Comparison of ENCODE assay signal across 9 cellular contexts in the genomic region with DNA sequence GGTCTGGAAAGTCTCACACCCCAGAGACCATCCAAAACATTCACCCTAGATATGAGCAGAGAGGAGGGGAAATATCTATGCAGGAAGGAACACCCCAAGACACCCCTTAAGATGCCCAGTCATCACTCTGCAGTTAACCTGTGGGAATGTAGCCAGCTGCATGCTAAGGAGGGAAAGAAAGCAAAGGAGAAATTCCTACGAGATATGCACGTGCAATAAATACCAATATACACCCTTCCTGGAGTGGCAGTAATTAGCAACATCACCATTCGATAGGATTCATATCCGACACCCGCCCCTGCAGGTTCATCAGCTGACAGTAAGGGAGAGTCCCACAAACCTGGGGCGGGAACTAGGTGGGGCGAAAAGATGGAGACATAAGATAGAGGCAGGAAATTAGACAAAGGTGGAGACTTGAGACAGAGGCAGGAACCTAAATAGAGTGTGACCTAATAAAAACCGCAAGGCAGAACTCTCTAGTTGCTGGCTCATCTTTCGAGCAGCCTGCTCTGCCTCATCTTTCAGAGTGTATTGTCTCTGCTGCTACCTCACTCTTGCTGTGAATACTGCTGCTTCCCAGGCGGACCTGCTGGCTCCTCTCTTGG. TPM values are rescaled to one million over a fixed set of nuclear protein-coding genes. Genes with fewer than 3 reads are reported as not detected.
DNase-seq lines count a peak whose midpoint lies in the region; ATAC-seq and TF ChIP-seq lines count a peak whose summit lies in the region.
"Had no signal": no experiment of that assay in that cellular context is flagged by ENCODE, and none has a peak within 500 bp of the region (broad histone marks: within the 10 kb centered on the region; RNA-seq: fewer than 3 reads in every experiment).

No MANE protein-coding gene starts in this region.

- H3K27me3 ChIP-seq in transverse colon: no peaks in the 10 kb centered on the region
- H3K27me3 ChIP-seq: right atrium auricular region had no signal

- DNase-seq in activated naive CD8-positive, alpha-beta T cell treated with anti-CD3 and anti-CD28 coated beads, Interleukin-2, amount 50 U/mL, for 24 hours: peak; percentile 16
- no peak for DNase-seq in activated naive CD8-positive, alpha-beta T cell treated with anti-CD3 and anti-CD28 coated beads for 36 hours
- DNase-seq in activated CD4-positive, alpha-beta T cell treated with anti-CD3 and anti-CD28 coated beads, Interleukin-2, amount 50 U/mL, for 48 hours: peak; percentile 63 to 76
- peak; percentile 61 to 68 (median 62) for DNase-seq in immature natural killer cell
- peak; percentile 81 for DNase-seq in transverse colon
- no peak for DNase-seq in superior temporal gyrus (ENCODE audit: extremely low spot score)
- no peak for DNase-seq in NCI-H2081 treated with DMSO at 0.1 percent for 48 hours (lab: John Stamatoyannopoulos, UW)

- TF ChIP-seq CTCF in transverse colon (IDR thresholded peaks at IDR 0.05): no peak

- no peak for TF ChIP-seq EP300 in transverse colon (IDR thresholded peaks at IDR 0.05; ENCODE audit: low read depth)

- no peaks in the 10 kb centered on the region for H3K9me3 Mint-ChIP-seq in activated naive CD8-positive, alpha-beta T cell treated with anti-CD3 and anti-CD28 coated beads, Interleukin-2, amount 50 U/mL, for 24 hours
- no peaks in the 10 kb centered on the region for H3K9me3 Mint-ChIP-seq in activated naive CD8-positive, alpha-beta T cell treated with anti-CD3 and anti-CD28 coated beads for 36 hours
- H3K9me3 Mint-ChIP-seq in immature natural killer cell: no peaks in the 10 kb centered on the region

- no peak for TF ChIP-seq POLR2A in transverse colon (IDR thresholded peaks at IDR 0.05)

- no peaks in the 10 kb centered on the region for H3K36me3 ChIP-seq in transverse colon
- H3K36me3 ChIP-seq: right atrium auricular region had no signal

- peaks cover 14 to 46% (median 28%) of the 10 kb centered on the region in 4 donors for H3K4me1 ChIP-seq in transverse colon

- H3K4me3 ChIP-seq in transverse colon: no peak overlapping the region
- H3K4me3 ChIP-seq: right atrium auricular region had no signal

- in situ Hi-C loops in transverse colon (cut with MboI; ENCODE audit: low pct_ligation_motif_present in 1 of 4, low pct_unique_long_range_greater_than_20kb in 1 of 4, low sequenced_read_pairs in 3 of 4): loop anchor here in 1 of 4 donors (25.0 kb wide), 1 partner anchor 218 kb away; a partner anchor contains a TSS

- peak overlapping the region in 3 of 4 donors; percentile 8 to 45 (median 19) for H3K27ac ChIP-seq in transverse colon
- H3K27ac ChIP-seq: right atrium auricular region had no signal

- peaks cover 8% of the 10 kb centered on the region for H3K4me1 Mint-ChIP-seq in activated naive CD8-positive, alpha-beta T cell treated with anti-CD3 and anti-CD28 coated beads, Interleukin-2, amount 50 U/mL, for 24 hours
- H3K4me1 Mint-ChIP-seq in activated naive CD8-positive, alpha-beta T cell treated with anti-CD3 and anti-CD28 coated beads for 36 hours: no peaks in the 10 kb centered on the region
- peaks cover 73 to 78% of the 10 kb centered on the region in 2 donors for H3K4me1 Mint-ChIP-seq in immature natural killer cell

- no peak overlapping the region for H3K27ac Mint-ChIP-seq in activated naive CD8-positive, alpha-beta T cell treated with anti-CD3 and anti-CD28 coated beads, Interleukin-2, amount 50 U/mL, for 24 hours
- H3K27ac Mint-ChIP-seq in activated naive CD8-positive, alpha-beta T cell treated with anti-CD3 and anti-CD28 coated beads for 36 hours: no peak overlapping the region
- peak overlapping the region; percentile 85 to 90 (median 88) for H3K27ac Mint-ChIP-seq in immature natural killer cell

- ATAC-seq in activated naive CD8-positive, alpha-beta T cell treated with anti-CD3 and anti-CD28 coated beads, Interleukin-2, amount 50 U/mL, for 24 hours: peak; percentile 67
- no peak for ATAC-seq in HG03095 (IDR thresholded peaks at IDR 0.05; ENCODE audit: unreplicated experiment)

- H3K27me3 Mint-ChIP-seq in activated naive CD8-positive, alpha-beta T cell treated with anti-CD3 and anti-CD28 coated beads, Interleukin-2, amount 50 U/mL, for 24 hours: no peaks in the 10 kb centered on the region
- peaks cover 5% of the 10 kb centered on the region for H3K27me3 Mint-ChIP-seq in activated naive CD8-positive, alpha-beta T cell treated with anti-CD3 and anti-CD28 coated beads for 36 hours
- peaks cover 2 to 27% (median 22%) of the 10 kb centered on the region in 3 donors for H3K27me3 Mint-ChIP-seq in immature natural killer cell (ENCODE audit: low read depth in 3 of 3)

- H3K4me3 Mint-ChIP-seq in activated naive CD8-positive, alpha-beta T cell treated with anti-CD3 and anti-CD28 coated beads, Interleukin-2, amount 50 U/mL, for 24 hours: no peak overlapping the region
- H3K4me3 Mint-ChIP-seq in activated naive CD8-positive, alpha-beta T cell treated with anti-CD3 and anti-CD28 coated beads for 36 hours: no peak overlapping the region
- peak overlapping the region; percentile 58 to 83 (median 75) for H3K4me3 Mint-ChIP-seq in immature natural killer cell

- WGBS in transverse colon (ENCODE audit: low coverage in 1 of 2), 2 donors: 42 to 44% methylated on average over 6 to 10 of the region's 10 CpGs

- H3K9me3 ChIP-seq in transverse colon: no peaks in the 10 kb centered on the region
- H3K9me3 ChIP-seq: right atrium auricular region had no signal

- no peaks in the 10 kb centered on the region for H3K36me3 Mint-ChIP-seq in activated naive CD8-positive, alpha-beta T cell treated with anti-CD3 and anti-CD28 coated beads, Interleukin-2, amount 50 U/mL, for 24 hours (ENCODE audit: low read depth)
- H3K36me3 Mint-ChIP-seq in activated naive CD8-positive, alpha-beta T cell treated with anti-CD3 and anti-CD28 coated beads for 36 hours: no peaks in the 10 kb centered on the region
- no peaks in the 10 kb centered on the region for H3K36me3 Mint-ChIP-seq in immature natural killer cell

- intact Hi-C loops in transverse colon (cut with DNase I; ENCODE audit: low total_unique reads): no loop called here

RNA-seq across cellular contexts. Expression of a gene that starts 51.5 kb away (rescaled TPM):
- total RNA-seq in activated naive CD8-positive, alpha-beta T cell treated with anti-CD3 and anti-CD28 coated beads for 36 hours: under 1 TPM in 1 of 2 experiments, not detected in 1; 0.12 TPM
- 100 to 1,000 TPM in 1 of 3 donors, 10 to 100 TPM in 2; 36.8 to 216 (median 71.4) TPM for polyA plus RNA-seq in immature natural killer cell
- total RNA-seq in transverse colon: 100 to 1,000 TPM in 2 of 4 donors, 10 to 100 TPM in 2; 58.1 to 273 (median 94.7) TPM

Comparison
In these comparisons a context has a peak if more than half of its experiments do, and no peak if none do; other contexts are left out.
1. DNase-seq: peak in activated naive CD8-positive, alpha-beta T cell treated with anti-CD3 and anti-CD28 coated beads, Interleukin-2, amount 50 U/mL, for 24 hours (single experiment), activated CD4-positive, alpha-beta T cell treated with anti-CD3 and anti-CD28 coated beads, Interleukin-2, amount 50 U/mL, for 48 hours (2 of 2), immature natural killer cell (3 of 3) and transverse colon (single experiment); none in activated naive CD8-positive, alpha-beta T cell treated with anti-CD3 and anti-CD28 coated beads for 36 hours (single experiment), superior temporal gyrus (single experiment) and NCI-H2081 treated with DMSO at 0.1 percent for 48 hours (single experiment).
2. H3K27ac Mint-ChIP-seq: peak in immature natural killer cell (6 of 6); none in activated naive CD8-positive, alpha-beta T cell treated with anti-CD3 and anti-CD28 coated beads, Interleukin-2, amount 50 U/mL, for 24 hours (single experiment) and activated naive CD8-positive, alpha-beta T cell treated with anti-CD3 and anti-CD28 coated beads for 36 hours (single experiment).
3. H3K4me3 Mint-ChIP-seq: peak in immature natural killer cell (5 of 5); none in activated naive CD8-positive, alpha-beta T cell treated with anti-CD3 and anti-CD28 coated beads, Interleukin-2, amount 50 U/mL, for 24 hours (single experiment) and activated naive CD8-positive, alpha-beta T cell treated with anti-CD3 and anti-CD28 coated beads for 36 hours (single experiment).
4. RNA of a gene that starts 51.5 kb away (total RNA-seq): 58.1 to 273 TPM in transverse colon; 0.12 TPM in activated naive CD8-positive, alpha-beta T cell treated with anti-CD3 and anti-CD28 coated beads for 36 hours; every median in the first group is over 10 times any median in the second.